ENCODE assay signal across 8 cellular contexts in the genomic region with DNA sequence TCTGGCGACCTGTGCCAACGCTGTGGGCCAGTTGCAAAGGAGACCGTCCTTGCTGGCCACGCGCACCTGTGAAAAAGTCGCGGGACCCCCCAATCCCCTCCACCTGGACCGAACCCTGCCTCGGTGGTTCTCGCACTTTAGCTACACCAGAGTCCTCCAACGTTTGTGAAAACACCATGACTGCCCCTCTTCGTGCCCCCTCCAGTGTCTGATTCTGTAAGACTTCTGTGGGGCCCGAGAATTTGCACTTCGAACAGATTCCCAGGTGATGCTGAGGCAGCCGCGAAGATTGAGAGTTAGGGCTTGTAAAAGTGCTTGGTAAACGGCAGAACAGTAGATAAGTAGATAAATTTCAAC.
A peak's percentile ranks its signal among the peaks of the same experiment; 100 is the strongest.
DNase-seq lines count a peak whose midpoint lies in the region; ATAC-seq, FAIRE-seq and TF ChIP-seq lines count a peak whose summit lies in the region.

No MANE protein-coding gene starts in this region.

- no peak for TF ChIP-seq POLR2A in heart left ventricle (IDR thresholded peaks at IDR 0.05)
- no peak for TF ChIP-seq POLR2A in uterus (IDR thresholded peaks at IDR 0.05)

- H3K27me3 ChIP-seq in heart left ventricle (no peaks in the 10 kb centered on the region), muscle layer of duodenum (ENCODE audit: low read depth, low read length) (no peaks in the 10 kb centered on the region), uterus (no peaks in the 10 kb centered on the region)

- no peak for ATAC-seq in heart left ventricle

- no peak for DNase-seq in heart left ventricle
- DNase-seq in cardiac septum (ENCODE audit: low spot score): no peak
- DNase-seq in dermis blood vessel endothelial cell: peak; percentile 8
- DNase-seq in uterus: no peak
- no peak for DNase-seq in NCI-H1417 treated with DMSO at 0.1 percent for 48 hours (lab: John Stamatoyannopoulos, UW)
- DNase-seq in SHP77 (lab: John Stamatoyannopoulos, UW): no peak
- no peak for DNase-seq in D721Med (ENCODE audit: insufficient read length, low spot score)

- H3K27ac ChIP-seq in heart left ventricle: peak overlapping the region in 11 of 12 donors; percentile 85 to 98 (median 92)
- H3K27ac ChIP-seq in muscle layer of duodenum (ENCODE audit: low read length): no peak overlapping the region
- peak overlapping the region; percentile 96 to 99 for H3K27ac ChIP-seq in uterus

- WGBS in heart left ventricle, 4 donors: 44 to 53% (median 52%) methylated on average over 15 to 17 of the region's 17 CpGs

- no peak for FAIRE-seq in D721Med (lab: Jason Lieb, UNC)

- H3K4me3 ChIP-seq in heart left ventricle (peak overlapping the region in 10 of 12 donors; percentile 65 to 94 (median 86)), muscle layer of duodenum (ENCODE audit: low read depth in 1 of 2, low read length in 2 of 2) (peak overlapping the region; percentile 31 to 94), uterus (peak overlapping the region; percentile 74)

- intact Hi-C loops in heart left ventricle (cut with DNase I): loop anchor here in 9 of 10 donors (5.0 to 10.0 kb wide), 13 partner anchors 100 to 222 kb away; partner anchors contain the start of gene SVIL (in 5 of the 9)
- intact Hi-C loops in cardiac septum (cut with DNase I): loop anchor here (1.0 to 5.0 kb wide), 5 partner anchors 45 to 210 kb away; no protein-coding TSS in a partner anchor
- intact Hi-C loops in uterus (cut with DNase I; ENCODE audit: low total_unique reads): loop anchor here (10.0 kb wide), 1 partner anchor 142 kb away; no protein-coding TSS in a partner anchor

- peaks cover 0 to 36% (median 19%) of the 10 kb centered on the region in 12 donors for H3K4me1 ChIP-seq in heart left ventricle
- peaks cover 0 to 10% of the 10 kb centered on the region in 2 donors for H3K4me1 ChIP-seq in muscle layer of duodenum (ENCODE audit: control insufficient read depth in 1 of 2, insufficient read depth in 2 of 2, low read length in 2 of 2)
- H3K4me1 ChIP-seq in uterus: no peaks in the 10 kb centered on the region

- H3K9me3 ChIP-seq in heart left ventricle (no peaks in the 10 kb centered on the region), muscle layer of duodenum (ENCODE audit: control insufficient read depth in 1 of 2, low read length in 2 of 2) (no peaks in the 10 kb centered on the region), uterus (no peaks in the 10 kb centered on the region)

- no peaks in the 10 kb centered on the region for H3K36me3 ChIP-seq in heart left ventricle
- H3K36me3 ChIP-seq in muscle layer of duodenum (ENCODE audit: control insufficient read depth in 1 of 2, insufficient read depth in 2 of 2, low read length in 2 of 2): no peaks in the 10 kb centered on the region
- no peaks in the 10 kb centered on the region for H3K36me3 ChIP-seq in uterus

- TF ChIP-seq CTCF in heart left ventricle (IDR thresholded peaks at IDR 0.05) (no peak), uterus (IDR thresholded peaks at IDR 0.05) (no peak), D721Med (IDR thresholded peaks at IDR 0.05; ENCODE audit: insufficient read depth, missing control alignments) (no peak)
